In the genomic region with DNA sequence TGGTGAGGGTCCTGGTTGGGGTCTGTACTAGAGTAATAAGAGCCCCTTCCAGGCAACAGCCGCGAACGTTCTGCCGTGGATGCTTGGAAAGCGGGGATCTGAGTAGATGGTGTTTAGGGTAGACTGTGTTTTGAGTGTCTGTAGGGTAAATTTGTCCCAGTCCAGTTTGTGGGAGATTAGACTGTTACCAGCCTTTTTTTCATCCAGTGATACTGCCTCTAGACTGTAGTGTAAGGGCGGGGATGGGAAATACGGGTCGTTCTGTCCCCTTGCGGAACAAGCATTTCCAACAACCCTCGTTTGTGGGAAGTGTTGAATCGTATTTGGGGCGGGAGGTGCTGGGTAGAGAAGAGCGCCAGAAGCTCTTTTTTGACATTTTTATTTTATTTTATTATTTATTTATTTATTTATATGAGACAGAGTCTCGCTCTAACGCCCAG, we compare ENCODE assay signal across 8 cellular contexts. TPM values are rescaled to one million over a fixed set of nuclear protein-coding genes. Genes with fewer than 3 reads are reported as not detected.
A peak's percentile ranks its signal among the peaks of the same experiment; 100 is the strongest.
DNase-seq lines count a peak whose midpoint lies in the region; ATAC-seq and TF ChIP-seq lines count a peak whose summit lies in the region.

No MANE protein-coding gene starts in this region.

- H2AFZ ChIP-seq in H9 (ENCODE audit: low read length) = peak overlapping the region; percentile 11

- H3K9me3 ChIP-seq in H9 (ENCODE audit: control insufficient read depth, low read depth, low read length) = no peaks in the 10 kb centered on the region
- no peaks in the 10 kb centered on the region for H3K9me3 ChIP-seq in right atrium auricular region

- TF ChIP-seq CTCF in H9 (conservative IDR thresholded peaks at IDR 0.05) (no peak), right atrium auricular region (IDR thresholded peaks at IDR 0.05) (no peak)

- no peak overlapping the region for H3K4ac ChIP-seq in H9 (ENCODE audit: low read depth, low read length)

- H3K36me3 ChIP-seq in right atrium auricular region = peaks cover 10% of the 10 kb centered on the region

- H3K4me1 Mint-ChIP-seq in activated CD8-positive, alpha-beta memory T cell treated with anti-CD3 and anti-CD28 coated beads, Interleukin-2, amount 10 ng/mL, durations not matched to agents 7 days and 5 days = peaks cover 63% of the 10 kb centered on the region
- peaks cover 15 to 16% of the 10 kb centered on the region in 2 experiments for H3K4me1 Mint-ChIP-seq in H9
- H3K4me1 Mint-ChIP-seq in activated naive CD8-positive, alpha-beta T cell treated with anti-CD3 and anti-CD28 coated beads, Interleukin-2, amount 50 U/mL, for 24 hours = peaks cover 54% of the 10 kb centered on the region

- H2BK20ac ChIP-seq in H9 (ENCODE audit: low read depth, low read length, poor library complexity, severe bottlenecking) = no peak overlapping the region

- H3K18ac ChIP-seq in H9 (ENCODE audit: insufficient read length, low read depth, low read length) = peak overlapping the region; percentile 82

- CTCF ChIA-PET in activated CD8-positive, alpha-beta memory T cell treated with anti-CD3 and anti-CD28 coated beads, Interleukin-2, amount 10 ng/mL, durations not matched to agents 7 days and 5 days (lab: Charles Lee) = interaction anchor here (0.7 to 2.9 kb wide), 2 partner anchors 33 to 71 kb away, joined by 3 to 9 read pairs; no protein-coding TSS in a partner anchor

- peak overlapping the region; percentile 95 for H3K4me2 ChIP-seq in H9 (ENCODE audit: insufficient read depth, insufficient read length, low read length)

- H3K4me3 ChIP-seq in right atrium auricular region = peak overlapping the region; percentile 82 to 83

- H3K4me1 ChIP-seq in H9 (ENCODE audit: insufficient read depth, low read length) (no peaks in the 10 kb centered on the region), right atrium auricular region (peaks cover 0 to 24% of the 10 kb centered on the region in 2 donors)

- peak overlapping the region; percentile 89 for H3K9ac ChIP-seq in H9 (ENCODE audit: extremely low read depth, insufficient read length, low read length)

- no peak overlapping the region for H2AK5ac ChIP-seq in H9 (ENCODE audit: insufficient read length, low read length)

- no peaks in the 10 kb centered on the region for H3K27me3 Mint-ChIP-seq in activated CD8-positive, alpha-beta memory T cell treated with anti-CD3 and anti-CD28 coated beads, Interleukin-2, amount 10 ng/mL, durations not matched to agents 7 days and 5 days
- H3K27me3 Mint-ChIP-seq in H9 (ENCODE audit: low read depth) = no peaks in the 10 kb centered on the region; the same call in 1 of the 2 replicates
- no peaks in the 10 kb centered on the region for H3K27me3 Mint-ChIP-seq in activated naive CD8-positive, alpha-beta T cell treated with anti-CD3 and anti-CD28 coated beads, Interleukin-2, amount 50 U/mL, for 24 hours

- no peak overlapping the region for H3K23ac ChIP-seq in H9 (ENCODE audit: insufficient read length, low read depth, low read length)

- H3K27ac ChIP-seq in H9 (ENCODE audit: insufficient read length, low read depth, low read length) = no peak overlapping the region
- peak overlapping the region; percentile 87 to 89 for H3K27ac ChIP-seq in right atrium auricular region

- H3K79me1 ChIP-seq in H9 (ENCODE audit: insufficient read depth, low read depth, low read length, poor library complexity, severe bottlenecking) = no peaks in the 10 kb centered on the region

- H3K23me2 ChIP-seq in H9 (ENCODE audit: insufficient read length, low read depth, low read length, poor library complexity, severe bottlenecking) = peaks cover 5% of the 10 kb centered on the region

- H3T11ph ChIP-seq in H9 (ENCODE audit: low read length) = no peak overlapping the region

- peak; percentile 32 for ATAC-seq in activated CD8-positive, alpha-beta memory T cell treated with anti-CD3 and anti-CD28 coated beads, Interleukin-2, amount 10 ng/mL, durations not matched to agents 7 days and 5 days
- peak; percentile 49 for ATAC-seq in activated naive CD8-positive, alpha-beta T cell treated with anti-CD3 and anti-CD28 coated beads, Interleukin-2, amount 50 U/mL, for 24 hours
- ATAC-seq in sciatic nerve = peak; percentile 55

- H3K27me3 ChIP-seq in H9 (ENCODE audit: insufficient read depth, low read length) (no peaks in the 10 kb centered on the region), right atrium auricular region (no peaks in the 10 kb centered on the region)

- peaks cover 5% of the 10 kb centered on the region; the same call in 1 of the 2 replicates for H3K79me2 ChIP-seq in H9 (ENCODE audit: insufficient read depth, low read length)

- H3K9me3 Mint-ChIP-seq in activated CD8-positive, alpha-beta memory T cell treated with anti-CD3 and anti-CD28 coated beads, Interleukin-2, amount 10 ng/mL, durations not matched to agents 7 days and 5 days (ENCODE audit: low read depth) = no peaks in the 10 kb centered on the region
- H3K9me3 Mint-ChIP-seq in H9 = no peaks in the 10 kb centered on the region
- no peaks in the 10 kb centered on the region for H3K9me3 Mint-ChIP-seq in activated naive CD8-positive, alpha-beta T cell treated with anti-CD3 and anti-CD28 coated beads, Interleukin-2, amount 50 U/mL, for 24 hours

- H4K20me1 ChIP-seq in H9 (ENCODE audit: control insufficient read depth, insufficient read depth, insufficient read length) = no peaks in the 10 kb centered on the region

- no peak overlapping the region for H2BK120ac ChIP-seq in H9 (ENCODE audit: low read depth, low read length, poor library complexity, severe bottlenecking)

- H3K27ac Mint-ChIP-seq in activated CD8-positive, alpha-beta memory T cell treated with anti-CD3 and anti-CD28 coated beads, Interleukin-2, amount 10 ng/mL, durations not matched to agents 7 days and 5 days = peak overlapping the region; percentile 94
- H3K27ac Mint-ChIP-seq in H9 = peak overlapping the region; percentile 90 to 99 (median 98)
- peak overlapping the region; percentile 97 for H3K27ac Mint-ChIP-seq in activated naive CD8-positive, alpha-beta T cell treated with anti-CD3 and anti-CD28 coated beads, Interleukin-2, amount 50 U/mL, for 24 hours

- DNase-seq in activated CD8-positive, alpha-beta memory T cell treated with anti-CD3 and anti-CD28 coated beads, Interleukin-2, amount 10 ng/mL, durations not matched to agents 7 days and 5 days = peak; percentile 52
- no peak for DNase-seq in activated CD8-positive, alpha-beta memory T cell treated with anti-CD3 and anti-CD28 coated beads, Interleukin-2, amount 50 U/mL, for 48 hours
- no peak for DNase-seq in H9
- peak; percentile 38 for DNase-seq in NCI-H146 treated with DMSO at 0.1 percent for 48 hours (lab: John Stamatoyannopoulos, UW; ENCODE audit: unreplicated experiment)
- DNase-seq in activated naive CD8-positive, alpha-beta T cell treated with anti-CD3 and anti-CD28 coated beads, Interleukin-2, amount 50 U/mL, for 24 hours = peak; percentile 16
- no peak for DNase-seq in right atrium auricular region (ENCODE audit: low spot score)
- DNase-seq in sciatic nerve (ENCODE audit: low spot score) = no peak
- no peak for DNase-seq in T1000 (lab: John Stamatoyannopoulos, UW)

- peak overlapping the region; percentile 95 for H3K4me3 Mint-ChIP-seq in activated CD8-positive, alpha-beta memory T cell treated with anti-CD3 and anti-CD28 coated beads, Interleukin-2, amount 10 ng/mL, durations not matched to agents 7 days and 5 days
- peak overlapping the region; percentile 90 to 97 for H3K4me3 Mint-ChIP-seq in H9
- H3K4me3 Mint-ChIP-seq in activated naive CD8-positive, alpha-beta T cell treated with anti-CD3 and anti-CD28 coated beads, Interleukin-2, amount 50 U/mL, for 24 hours = peak overlapping the region; percentile 99

- H2BK5ac ChIP-seq in H9 (ENCODE audit: insufficient read length, low read length) = peak overlapping the region; percentile 24

- peak overlapping the region; percentile 98; the same call in 1 of the 2 replicates for H3K14ac ChIP-seq in H9 (ENCODE audit: insufficient read depth, low read length)

- peak overlapping the region; percentile 65 for H4K5ac ChIP-seq in H9 (ENCODE audit: insufficient read length, low read depth, low read length)

- intact Hi-C loops in sciatic nerve (cut with DNase I) = no loop called here

- H3K36me3 Mint-ChIP-seq in activated CD8-positive, alpha-beta memory T cell treated with anti-CD3 and anti-CD28 coated beads, Interleukin-2, amount 10 ng/mL, durations not matched to agents 7 days and 5 days = peaks cover 26% of the 10 kb centered on the region
- peaks cover 0 to 11% (median 4%) of the 10 kb centered on the region in 3 experiments; a peak in 5 of 7 replicates for H3K36me3 Mint-ChIP-seq in H9 (ENCODE audit: insufficient read depth in 1 of 3, low read depth in 3 of 3)
- H3K36me3 Mint-ChIP-seq in activated naive CD8-positive, alpha-beta T cell treated with anti-CD3 and anti-CD28 coated beads, Interleukin-2, amount 50 U/mL, for 24 hours (ENCODE audit: low read depth) = peaks cover 19% of the 10 kb centered on the region

- no peak overlapping the region for H2BK12ac ChIP-seq in H9 (ENCODE audit: insufficient read length, low read depth, low read length)

- no peak overlapping the region for H4K8ac ChIP-seq in H9 (replicated peaks; ENCODE audit: insufficient read length, low read depth, low read length)

- no peak overlapping the region for H4K91ac ChIP-seq in H9 (ENCODE audit: insufficient read length, low read depth, low read length)

- no CpG with 5 or more reads among the region's 15 CpGs for WGBS in H9 (ENCODE audit: extremely low coverage, insufficient read length, low lambda C conversion rate)

- H3K56ac ChIP-seq in H9 (ENCODE audit: insufficient read length, low read depth, low read length) = no peak overlapping the region

- H2BK15ac ChIP-seq in H9 (ENCODE audit: low read depth, low read length) = no peak overlapping the region

RNA-seq across cellular contexts. Expression of a gene that starts 0.4 kb away (rescaled TPM):
- 10 to 100 TPM; 35.5 to 35.6 TPM for total RNA-seq in activated CD8-positive, alpha-beta memory T cell treated with anti-CD3 and anti-CD28 coated beads, Interleukin-2, amount 10 ng/mL, durations not matched to agents 7 days and 5 days
- total RNA-seq in H9 (2021) (42.5 and 42.8 TPM in 2 replicates), right atrium auricular region (10 to 100 TPM; 21.5 to 23.0 TPM), sciatic nerve (20.0 TPM)

RNA-seq across cellular contexts. Expression of a gene that starts 0.5 kb away (rescaled TPM):
- 10 to 100 TPM; 22.9 to 25.2 TPM for total RNA-seq in activated CD8-positive, alpha-beta memory T cell treated with anti-CD3 and anti-CD28 coated beads, Interleukin-2, amount 10 ng/mL, durations not matched to agents 7 days and 5 days
- 18.7 and 20.9 TPM in 2 replicates for total RNA-seq in H9 (2021)
- 10 to 100 TPM in 1 of 2 donors, 1 to 10 TPM in 1; 6.7 to 12.4 TPM for total RNA-seq in right atrium auricular region
- 19.8 TPM for total RNA-seq in sciatic nerve

RNA-seq across cellular contexts. Expression of a gene that starts 26.3 kb away (rescaled TPM):
- total RNA-seq in activated CD8-positive, alpha-beta memory T cell treated with anti-CD3 and anti-CD28 coated beads, Interleukin-2, amount 10 ng/mL, durations not matched to agents 7 days and 5 days = 10 to 100 TPM in 1 of 2 experiments, 1 to 10 TPM in 1; 9.6 to 20.8 TPM
- total RNA-seq in H9 (2021) (5.1 and 6.9 TPM in 2 replicates), right atrium auricular region (1 to 10 TPM; 8.3 to 8.8 TPM), sciatic nerve (77.3 TPM)

RNA-seq across cellular contexts. Expression of a gene that starts 53.6 kb away (rescaled TPM):
- total RNA-seq in activated CD8-positive, alpha-beta memory T cell treated with anti-CD3 and anti-CD28 coated beads, Interleukin-2, amount 10 ng/mL, durations not matched to agents 7 days and 5 days = 10 to 100 TPM; 36.9 to 63.9 TPM
- total RNA-seq in H9 (2021) = 55.2 and 63.2 TPM in 2 replicates
- total RNA-seq in right atrium auricular region = 10 to 100 TPM; 37.3 to 38.1 TPM
- 75.7 TPM for total RNA-seq in sciatic nerve

RNA-seq across cellular contexts. Expression of a gene that starts 58.1 kb away (rescaled TPM):
- total RNA-seq in activated CD8-positive, alpha-beta memory T cell treated with anti-CD3 and anti-CD28 coated beads, Interleukin-2, amount 10 ng/mL, durations not matched to agents 7 days and 5 days = 10 to 100 TPM; 41.1 to 51.8 TPM
- 50.8 and 55.0 TPM in 2 replicates for total RNA-seq in H9 (2021)
- total RNA-seq in right atrium auricular region = 100 to 1,000 TPM; 332 to 619 TPM
- total RNA-seq in sciatic nerve = 87.8 TPM

Comparison
In these comparisons a context has a peak if more than half of its experiments do, and no peak if none do; other contexts are left out.
1. DNase-seq: peak in activated CD8-positive, alpha-beta memory T cell treated with anti-CD3 and anti-CD28 coated beads, Interleukin-2, amount 10 ng/mL, durations not matched to agents 7 days and 5 days (single experiment), NCI-H146 treated with DMSO at 0.1 percent for 48 hours (single experiment) and activated naive CD8-positive, alpha-beta T cell treated with anti-CD3 and anti-CD28 coated beads, Interleukin-2, amount 50 U/mL, for 24 hours (single experiment); none in activated CD8-positive, alpha-beta memory T cell treated with anti-CD3 and anti-CD28 coated beads, Interleukin-2, amount 50 U/mL, for 48 hours (single experiment), H9 (single experiment), right atrium auricular region (single experiment), sciatic nerve (single experiment) and T1000 (single experiment).
2. Peak in every context shown above with its lines, with median percentiles within 50 percentile points of each other: ATAC-seq, H3K27ac Mint-ChIP-seq and H3K4me3 Mint-ChIP-seq.